In the genomic region with DNA sequence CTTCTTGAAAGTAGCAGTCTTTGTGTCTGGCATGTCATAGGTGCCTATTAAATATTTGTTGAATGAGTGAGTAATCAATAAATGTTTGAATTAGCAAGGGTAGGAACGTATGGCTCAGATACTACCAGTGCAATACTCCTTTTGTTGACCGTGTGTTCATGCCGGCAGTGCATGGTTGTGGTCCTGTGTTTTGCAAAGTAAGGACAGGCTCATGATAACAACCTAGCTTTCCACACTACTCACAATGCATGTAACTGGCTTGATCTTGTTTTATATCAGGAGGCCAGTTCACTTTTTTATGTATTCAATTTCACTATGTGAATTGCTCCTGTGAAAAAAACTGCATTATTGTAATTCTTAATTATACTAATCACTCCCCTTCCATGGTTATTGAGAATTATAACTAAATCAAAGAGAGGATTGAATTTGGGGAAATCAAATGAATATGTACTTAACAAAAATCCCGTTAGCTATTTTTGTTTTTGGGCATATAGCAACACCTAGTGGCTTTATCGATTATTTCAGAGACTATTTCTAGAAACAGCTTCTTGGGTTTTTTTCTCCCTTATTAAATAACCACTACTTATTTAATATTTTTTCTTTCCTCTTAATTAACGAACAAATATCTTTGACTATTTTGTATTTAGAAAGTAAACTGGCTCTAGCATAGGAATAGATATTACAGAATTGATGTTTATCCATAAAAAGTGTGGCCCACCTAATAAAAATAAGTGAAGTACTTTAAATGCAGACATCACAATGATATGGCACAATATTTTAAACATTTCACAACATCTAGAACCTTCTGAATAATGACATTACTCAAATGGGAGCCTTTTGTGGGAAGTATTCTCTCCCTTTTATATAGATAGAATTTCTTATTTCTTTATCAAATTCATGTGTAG, we compare ENCODE assay signal across 8 cellular contexts.
DNase-seq lines count a peak whose midpoint lies in the region; ATAC-seq, FAIRE-seq and TF ChIP-seq lines count a peak whose summit lies in the region.

No MANE protein-coding gene starts in this region.

- peak; percentile 52 for TF ChIP-seq CTCF in fibroblast of villous mesenchyme (IDR thresholded peaks at IDR 0.05; ENCODE audit: insufficient read depth, low read depth, low read length)

- peak; percentile 19 for DNase-seq in SIG-M5 treated with dmso at 0.1 percent for 504 hours (lab: John Stamatoyannopoulos, UW; ENCODE audit: unreplicated experiment)
- DNase-seq in SIG-M5 (lab: John Stamatoyannopoulos, UW) = no peak
- peak; percentile 9 for DNase-seq in RCC 7860 (ENCODE audit: low spot score)
- peak; percentile 50 for DNase-seq in fibroblast of villous mesenchyme (ENCODE audit: low read depth)
- peak; percentile 16 for DNase-seq in stromal cell of bone marrow (ENCODE audit: low read depth)
- no peak for DNase-seq in OCI-M2 (lab: John Stamatoyannopoulos, UW; ENCODE audit: unreplicated experiment)
- no peak for DNase-seq in GF-D8 (lab: John Stamatoyannopoulos, UW)

- H3K4me3 ChIP-seq in fibroblast of villous mesenchyme (ENCODE audit: low read depth, low read length) = no peak overlapping the region

- FAIRE-seq in RCC 7860 (lab: Jason Lieb, UNC) = peak; percentile 77

- ATAC-seq in GM19328 (IDR thresholded peaks at IDR 0.05; ENCODE audit: unreplicated experiment) = no peak

Comparison
In these comparisons a context has a peak if more than half of its experiments do, and no peak if none do; other contexts are left out.
1. DNase-seq: peak in SIG-M5 treated with dmso at 0.1 percent for 504 hours (single experiment), RCC 7860 (single experiment), fibroblast of villous mesenchyme (single experiment) and stromal cell of bone marrow (single experiment); none in SIG-M5 (single experiment), OCI-M2 (single experiment) and GF-D8 (single experiment).